In genomic region chr2:201860541-201861154, GRCh38 we compare ENCODE assay signal across 8 cellular contexts. TPM values are rescaled to one million over a fixed set of nuclear protein-coding genes. Genes with fewer than 3 reads are reported as not detected.
DNase-seq lines count a peak whose midpoint lies in the region; ATAC-seq, FAIRE-seq and TF ChIP-seq lines count a peak whose summit lies in the region.

No MANE protein-coding gene starts in this region.

- H3K36me3 Mint-ChIP-seq in activated T-helper 2 cell treated with anti-CD3 and anti-CD28 coated beads, Interferon-gamma antibody, Interleukin-2, Interleukin-4, amounts not matched to agents 10 μg/mL and 5 μg/mL and 100 μg/mL, durations not matched to agents 14 hours and 24 hours and 36 hours (ENCODE audit: low read depth): no peaks in the 10 kb centered on the region

- FAIRE-seq in HTR-8/SVneo (lab: Jason Lieb, UNC): no peak

- H3K9me3 ChIP-seq in NT2/D1 (ENCODE audit: insufficient read depth, low read length): no peaks in the 10 kb centered on the region

- no peaks in the 10 kb centered on the region for H3K9me3 Mint-ChIP-seq in activated T-helper 2 cell treated with anti-CD3 and anti-CD28 coated beads, Interferon-gamma antibody, Interleukin-2, Interleukin-4, amounts not matched to agents 10 μg/mL and 5 μg/mL and 100 μg/mL, durations not matched to agents 14 hours and 24 hours and 36 hours

- H3K4me3 Mint-ChIP-seq in activated T-helper 2 cell treated with anti-CD3 and anti-CD28 coated beads, Interferon-gamma antibody, Interleukin-2, Interleukin-4, amounts not matched to agents 10 μg/mL and 5 μg/mL and 100 μg/mL, durations not matched to agents 14 hours and 24 hours and 36 hours (ENCODE audit: low read depth): no peak overlapping the region

- DNase-seq in CMK (ENCODE audit: low read depth) (peak; percentile 48), HTR-8/SVneo (ENCODE audit: insufficient read length, low spot score) (peak; percentile 72), NT2/D1 (ENCODE audit: low read depth, low spot score) (peak; percentile 76), germinal center (ENCODE audit: low spot score) (peak; percentile 47), omental fat pad (ENCODE audit: low spot score) (no peak)
- peak; percentile 14 for DNase-seq in activated T-helper 2 cell treated with anti-CD3 and anti-CD28 coated beads, Interferon-gamma antibody, Interleukin-2, Interleukin-4, amounts not matched to agents 10 μg/mL and 5 μg/mL and 100 μg/mL, durations not matched to agents 14 hours and 24 hours and 36 hours (ENCODE audit: low spot score)
- DNase-seq in NK-92 treated with Interleukin-12 subunit alpha and Interleukin-12 subunit beta, amount 100 ng/mL, for 24 hours (lab: John Stamatoyannopoulos, UW): no peak

- no peaks in the 10 kb centered on the region for H3K4me1 ChIP-seq in NT2/D1 (ENCODE audit: insufficient read depth, insufficient read length)

- no peak overlapping the region for H3K27ac Mint-ChIP-seq in activated T-helper 2 cell treated with anti-CD3 and anti-CD28 coated beads, Interferon-gamma antibody, Interleukin-2, Interleukin-4, amounts not matched to agents 10 μg/mL and 5 μg/mL and 100 μg/mL, durations not matched to agents 14 hours and 24 hours and 36 hours

- peak in 1 of 3 donors; percentile 51 for TF ChIP-seq CTCF in omental fat pad (IDR thresholded peaks at IDR 0.05)

- H3K4me1 Mint-ChIP-seq in activated T-helper 2 cell treated with anti-CD3 and anti-CD28 coated beads, Interferon-gamma antibody, Interleukin-2, Interleukin-4, amounts not matched to agents 10 μg/mL and 5 μg/mL and 100 μg/mL, durations not matched to agents 14 hours and 24 hours and 36 hours (ENCODE audit: low read depth): peaks cover 11% of the 10 kb centered on the region

- peaks cover 37% of the 10 kb centered on the region for H3K27me3 Mint-ChIP-seq in activated T-helper 2 cell treated with anti-CD3 and anti-CD28 coated beads, Interferon-gamma antibody, Interleukin-2, Interleukin-4, amounts not matched to agents 10 μg/mL and 5 μg/mL and 100 μg/mL, durations not matched to agents 14 hours and 24 hours and 36 hours (ENCODE audit: low read depth)

- H3K36me3 ChIP-seq in NT2/D1 (ENCODE audit: insufficient read depth, insufficient read length, low read length): no peaks in the 10 kb centered on the region

- H3K4me3 ChIP-seq in NT2/D1 (ENCODE audit: insufficient read length, low read depth): no peak overlapping the region

- peak; percentile 87 for ATAC-seq in GM19043 (IDR thresholded peaks at IDR 0.05; ENCODE audit: low read depth, unreplicated experiment)
- ATAC-seq in omental fat pad (ENCODE audit: low FRiP score): peak; percentile 81

- no peak overlapping the region for H3K9ac ChIP-seq in NT2/D1 (ENCODE audit: insufficient read length, low read depth)

- peaks cover 3% of the 10 kb centered on the region for H3K27me3 ChIP-seq in NT2/D1 (ENCODE audit: insufficient read depth, insufficient read length)

- intact Hi-C loops in activated T-helper 2 cell treated with anti-CD3 and anti-CD28 coated beads, Interferon-gamma antibody, Interleukin-2, Interleukin-4, amounts not matched to agents 10 μg/mL and 5 μg/mL and 100 μg/mL, durations not matched to agents 14 hours and 24 hours and 36 hours (cut with micrococcal nuclease): loop anchor here (1.0 kb wide), 1 partner anchor 318 kb away; no protein-coding TSS in a partner anchor

RNA-seq across cellular contexts. Expression of gene CDK15, which starts 54.3 kb away (rescaled TPM):
- total RNA-seq in activated T-helper 2 cell treated with anti-CD3 and anti-CD28 coated beads, Interferon-gamma antibody, Interleukin-2, Interleukin-4, amounts not matched to agents 10 μg/mL and 5 μg/mL and 100 μg/mL, durations not matched to agents 14 hours and 24 hours and 36 hours: not detected in 2 replicates
- total RNA-seq in omental fat pad: 1 to 10 TPM in 2 of 4 donors, under 1 TPM in 2; 0.75 to 3.6 (median 1.2) TPM

Comparison
In these comparisons a context has a peak if more than half of its experiments do, and no peak if none do; other contexts are left out.
1. DNase-seq: peak in CMK (single experiment), HTR-8/SVneo (single experiment), NT2/D1 (single experiment), activated T-helper 2 cell treated with anti-CD3 and anti-CD28 coated beads, Interferon-gamma antibody, Interleukin-2, Interleukin-4, amounts not matched to agents 10 μg/mL and 5 μg/mL and 100 μg/mL, durations not matched to agents 14 hours and 24 hours and 36 hours (single experiment) and germinal center (single experiment); none in omental fat pad (single experiment) and NK-92 treated with Interleukin-12 subunit alpha and Interleukin-12 subunit beta, amount 100 ng/mL, for 24 hours (single experiment).